Comparison of ENCODE assay signal across 16 cellular contexts in the genomic region with DNA sequence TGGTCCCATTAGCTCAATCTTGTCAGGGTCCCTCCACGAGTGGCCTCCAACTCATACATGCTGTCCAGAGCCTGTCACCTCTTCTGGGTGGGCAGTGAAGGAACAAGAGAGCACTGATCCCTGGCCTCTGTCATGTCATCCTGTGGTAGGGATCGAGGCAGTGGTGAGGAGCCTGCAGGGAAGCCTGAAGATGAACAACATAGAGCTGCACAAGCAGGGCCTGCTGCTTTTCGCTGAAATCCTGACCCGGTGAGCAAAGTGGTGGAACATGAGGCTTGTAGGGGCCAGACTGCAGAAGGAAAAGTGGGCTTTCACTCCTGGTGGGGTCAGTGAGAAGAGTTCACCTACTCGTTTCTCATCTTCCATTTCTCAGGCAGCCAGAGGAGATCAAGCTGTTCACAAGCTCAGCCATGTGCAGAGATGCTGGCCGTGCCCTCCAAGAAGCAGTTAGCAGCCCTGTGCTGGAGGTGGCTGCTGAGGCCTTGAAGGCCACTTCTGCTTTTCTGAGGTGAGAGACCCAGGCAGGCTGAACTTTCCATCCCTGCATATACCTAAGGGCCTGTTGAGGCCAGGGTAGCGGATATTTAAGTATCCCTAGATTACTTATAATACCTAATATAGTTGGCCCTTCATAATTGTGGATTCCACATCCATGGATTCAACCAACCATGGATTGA. TPM values are rescaled to one million over a fixed set of nuclear protein-coding genes. Genes with fewer than 3 reads are reported as not detected.
"Had no signal": no experiment of that assay in that cellular context is flagged by ENCODE, and none has a peak within 500 bp of the region (broad histone marks: within the 10 kb centered on the region; RNA-seq: fewer than 3 reads in every experiment).

No MANE protein-coding gene starts in this region.

- H3K27ac ChIP-seq: dorsolateral prefrontal cortex, right atrium auricular region, skin epidermis had no signal

- DNase-seq: activated CD4-positive, alpha-beta memory T cell treated with anti-CD3 and anti-CD28 coated beads, Interleukin-2, amount 10 ng/mL, durations not matched to agents 7 days and 5 days; activated CD4-positive, alpha-beta T cell treated with anti-CD3 and anti-CD28 coated beads for 1 hour; activated naive CD8-positive, alpha-beta T cell treated with anti-CD3 and anti-CD28 coated beads, Interleukin-2, amount 10 ng/mL, durations not matched to agents 7 days and 5 days; activated T-cell treated with anti-CD3 and anti-CD28 coated beads, Interleukin-2, amount 50 U/mL, for 72 hours; anterior cingulate cortex; dorsolateral prefrontal cortex; hypothalamus; midbrain; naive thymus-derived CD4-positive, alpha-beta T cell; stimulated activated naive CD4-positive, alpha-beta T cell; substantia nigra; trophoblast cell had no signal

- H3K4me1 ChIP-seq: right atrium auricular region had no signal

- H3K27me3 ChIP-seq: dorsolateral prefrontal cortex, right atrium auricular region had no signal

- ATAC-seq: activated T-cell treated with anti-CD3 and anti-CD28 coated beads, Interleukin-2, amount 50 U/mL, for 72 hours; esophagus mucosa; naive thymus-derived CD4-positive, alpha-beta T cell had no signal

- H3K36me3 ChIP-seq: right atrium auricular region had no signal

- H3K4me3 ChIP-seq: dorsolateral prefrontal cortex, right atrium auricular region, skin epidermis had no signal

- H3K9me3 ChIP-seq: right atrium auricular region had no signal

RNA-seq across cellular contexts. Expression of a gene that starts 32.9 kb away (rescaled TPM):
- total RNA-seq: bronchial epithelial cell had no signal
